Comparison of ENCODE assay signal across 8 cellular contexts in genomic region chr1:203480525-203481084, GRCh38. TPM values are rescaled to one million over a fixed set of nuclear protein-coding genes. Genes with fewer than 3 reads are reported as not detected.
DNase-seq lines count a peak whose midpoint lies in the region; ATAC-seq and TF ChIP-seq lines count a peak whose summit lies in the region.

No MANE protein-coding gene starts in this region.

- no peak overlapping the region for H3K4me3 ChIP-seq in PC-9

- POLR2A ChIA-PET in PC-9 (lab: Charles Lee; ENCODE audit: unreplicated experiment): no interaction called here

- H4K20me1 ChIP-seq in PC-9 (ENCODE audit: insufficient read depth): no peaks in the 10 kb centered on the region

- no peaks in the 10 kb centered on the region for H3K36me3 ChIP-seq in PC-9 (ENCODE audit: low read depth)

- peak overlapping the region; percentile 21 for H3K4me2 ChIP-seq in PC-9

- peaks cover 7% of the 10 kb centered on the region for H3K27me3 Mint-ChIP-seq in activated naive CD8-positive, alpha-beta T cell treated with anti-CD3 and anti-CD28 coated beads, Interleukin-2, amount 50 U/mL, for 24 hours

- H3K4me3 Mint-ChIP-seq in activated naive CD8-positive, alpha-beta T cell treated with anti-CD3 and anti-CD28 coated beads, Interleukin-2, amount 50 U/mL, for 24 hours: no peak overlapping the region

- H3K9me2 ChIP-seq in PC-9 (ENCODE audit: insufficient read depth): no peaks in the 10 kb centered on the region

- H3K27ac ChIP-seq in PC-9: peak overlapping the region; percentile 3; the same call in 1 of the 2 replicates

- H3F3A ChIP-seq in PC-9 (ENCODE audit: insufficient read depth, low read depth): peaks cover 22% of the 10 kb centered on the region

- no peaks in the 10 kb centered on the region for H3K36me3 Mint-ChIP-seq in activated naive CD8-positive, alpha-beta T cell treated with anti-CD3 and anti-CD28 coated beads, Interleukin-2, amount 50 U/mL, for 24 hours (ENCODE audit: low read depth)

- H3K4me1 Mint-ChIP-seq in activated naive CD8-positive, alpha-beta T cell treated with anti-CD3 and anti-CD28 coated beads, Interleukin-2, amount 50 U/mL, for 24 hours: peaks cover 1% of the 10 kb centered on the region

- no TSS peak for BruUV-seq in PC-9 (replicated peaks; lab: Mats Ljungman, UMichigan)

- CTCF ChIA-PET in PC-9 (lab: Charles Lee): interaction anchor here (0.6 to 0.8 kb wide), 2 partner anchors 142 to 208 kb away, joined by 3 to 4 read pairs; no protein-coding TSS in a partner anchor

- H3K27ac Mint-ChIP-seq in activated naive CD8-positive, alpha-beta T cell treated with anti-CD3 and anti-CD28 coated beads, Interleukin-2, amount 50 U/mL, for 24 hours: no peak overlapping the region

- H3K4me1 ChIP-seq in PC-9 (replicated peaks; ENCODE audit: insufficient read depth): peaks cover 24% of the 10 kb centered on the region

- no peaks in the 10 kb centered on the region for H3K9me3 ChIP-seq in PC-9 (ENCODE audit: insufficient read depth, low read depth)

- no peaks in the 10 kb centered on the region for H3K79me2 ChIP-seq in PC-9 (ENCODE audit: low read depth)

- intact Hi-C loops in PC-9 (cut with micrococcal nuclease; ENCODE audit: unreplicated experiment) (no loop called here), left ventricle myocardium superior (cut with micrococcal nuclease) (no loop called here)

- DNase-seq in A172 (ENCODE audit: low spot score) (peak; percentile 84), HK-2 (ENCODE audit: unreplicated experiment) (peak; percentile 57), PC-9 (peak; percentile 76 to 82), left ventricle myocardium superior (peak; percentile 74), midbrain (lab: John Stamatoyannopoulos, UW) (no peak), Ammon's horn (ENCODE audit: low spot score) (no peak)
- peak; percentile 7 for DNase-seq in activated naive CD8-positive, alpha-beta T cell treated with anti-CD3 and anti-CD28 coated beads, Interleukin-2, amount 50 U/mL, for 24 hours
- peak; percentile 33 for DNase-seq in stimulated activated CD4-positive, alpha-beta T cell treated with anti-CD3 and anti-CD28 coated beads, Interleukin-2, amount 100 ng/mL, for 4 hours (ENCODE audit: low read depth)

- no peak for ATAC-seq in activated naive CD8-positive, alpha-beta T cell treated with anti-CD3 and anti-CD28 coated beads, Interleukin-2, amount 50 U/mL, for 24 hours
- ATAC-seq in left ventricle myocardium superior: peak; percentile 73

- no peaks in the 10 kb centered on the region for H3K9me3 Mint-ChIP-seq in activated naive CD8-positive, alpha-beta T cell treated with anti-CD3 and anti-CD28 coated beads, Interleukin-2, amount 50 U/mL, for 24 hours

- H2AFZ ChIP-seq in PC-9: no peak overlapping the region

- no peak for TF ChIP-seq CTCF in PC-9 (conservative IDR thresholded peaks at IDR 0.05)

- no peaks in the 10 kb centered on the region for H3K27me3 ChIP-seq in PC-9 (ENCODE audit: insufficient read depth, low read depth)

RNA-seq across cellular contexts. Expression of gene PRELP, which starts 5.0 kb away (rescaled TPM):
- 0.07 TPM in 1 of 2 replicates, not detected in the other for total RNA-seq in A172 (2014; rRNA removed; shearing (Covaris generic))
- total RNA-seq in PC-9 (2021): not detected in 2 replicates
- 22.5 TPM for total RNA-seq in left ventricle myocardium superior

RNA-seq across cellular contexts. Expression of gene OPTC, which starts 13.3 kb away (rescaled TPM):
- not detected in 2 replicates for total RNA-seq in A172 (2014; rRNA removed; shearing (Covaris generic))
- total RNA-seq in PC-9 (2021): not detected in 2 replicates
- total RNA-seq in left ventricle myocardium superior: not detected

Comparison
In these comparisons a context has a peak if more than half of its experiments do, and no peak if none do; other contexts are left out.
1. DNase-seq: peak in A172 (single experiment), HK-2 (single experiment), PC-9 (2 of 2), activated naive CD8-positive, alpha-beta T cell treated with anti-CD3 and anti-CD28 coated beads, Interleukin-2, amount 50 U/mL, for 24 hours (single experiment), left ventricle myocardium superior (single experiment) and stimulated activated CD4-positive, alpha-beta T cell treated with anti-CD3 and anti-CD28 coated beads, Interleukin-2, amount 100 ng/mL, for 4 hours (single experiment); none in midbrain (single experiment) and Ammon's horn (single experiment).
2. RNA of gene PRELP, which starts 5.0 kb away (total RNA-seq): 22.5 TPM in left ventricle myocardium superior (single experiment); 0.07 TPM in A172 and not detected in PC-9; every median in the first group is over 10 times any median in the second.